Comparison of ENCODE assay signal across 8 cellular contexts in the genomic region with DNA sequence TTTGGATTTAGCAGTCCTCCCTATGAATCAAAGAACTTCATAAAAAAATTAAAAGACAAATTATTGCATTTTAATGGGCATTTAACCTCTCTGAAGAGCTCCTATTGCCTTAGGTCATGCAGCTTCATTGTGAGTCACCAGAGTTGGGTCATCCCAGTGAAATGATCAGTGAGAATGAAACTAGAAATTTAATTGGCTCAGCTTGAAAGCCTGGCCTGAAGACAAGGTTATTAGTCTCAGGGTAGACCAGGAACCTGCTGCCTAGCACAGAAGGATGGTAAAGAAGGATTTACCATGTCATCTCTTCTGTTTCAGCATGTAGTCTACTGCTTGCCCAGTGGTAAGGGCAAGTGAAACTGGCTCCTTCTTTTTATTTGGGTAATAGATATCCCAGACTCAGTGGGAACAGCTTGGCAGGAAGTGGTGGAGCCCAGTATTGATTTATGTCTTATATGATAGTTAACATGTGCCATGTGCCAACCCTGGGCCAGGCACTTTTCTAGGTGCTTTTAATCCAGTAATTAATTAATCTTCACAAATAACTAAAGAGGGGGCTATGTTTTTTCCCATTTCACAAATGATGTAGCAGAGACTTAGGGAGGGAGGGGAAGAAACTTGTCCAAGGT. TPM values are rescaled to one million over a fixed set of nuclear protein-coding genes. Genes with fewer than 3 reads are reported as not detected.
A peak's percentile ranks its signal among the peaks of the same experiment; 100 is the strongest.
DNase-seq lines count a peak whose midpoint lies in the region; TF ChIP-seq lines count a peak whose summit lies in the region.

No MANE protein-coding gene starts in this region.

- TF ChIP-seq POLR2A in lower leg skin (IDR thresholded peaks at IDR 0.05) = no peak

- H3K9me3 Mint-ChIP-seq in HFFc6 = no peaks in the 10 kb centered on the region

- peaks cover 60% of the 10 kb centered on the region for H3K4me1 Mint-ChIP-seq in HFFc6 (ENCODE audit: low read depth)

- no peak overlapping the region for H3K4me3 ChIP-seq in lower leg skin (ENCODE audit: low read depth, poor library complexity, severe bottlenecking)

- TF ChIP-seq CTCF in HFFc6 (IDR thresholded peaks at IDR 0.05) = no peak
- no peak for TF ChIP-seq CTCF in lower leg skin (IDR thresholded peaks at IDR 0.05)

- peak overlapping the region; percentile 8; the same call in 1 of the 2 replicates for H3K4me3 Mint-ChIP-seq in HFFc6

- peak overlapping the region; percentile 80 for H3K27ac Mint-ChIP-seq in HFFc6

- intact Hi-C loops in lower leg skin (cut with DNase I; ENCODE audit: low total_unique reads) = no loop called here

- no peaks in the 10 kb centered on the region; the same call in 1 of the 2 replicates for H3K36me3 Mint-ChIP-seq in HFFc6 (ENCODE audit: low read depth)

- DNase-seq in GM04503 (ENCODE audit: low read depth) (peak; percentile 83), HFFc6 (peak; percentile 91), SIG-M5 (lab: John Stamatoyannopoulos, UW) (peak; percentile 32), kidney glomerular epithelial cell (lab: John Stamatoyannopoulos, UW) (peak; percentile 84), lower leg skin (ENCODE audit: low spot score in 2 of 2) (no peak), T-helper 9 cell (no peak)
- DNase-seq in activated effector memory CD4-positive, alpha-beta T cell treated with anti-CD3 and anti-CD28 coated beads, Interleukin-2, amount 50 U/mL, for 16 hours = no peak
- DNase-seq in stimulated activated CD8-positive, alpha-beta memory T cell treated with anti-CD3 and anti-CD28 coated beads, Interleukin-4, amount 100 ng/mL, for 48 hours = no peak

- no peaks in the 10 kb centered on the region for H3K27me3 Mint-ChIP-seq in HFFc6 (ENCODE audit: insufficient read depth)

RNA-seq across cellular contexts. Expression of a gene that starts 23.6 kb away (rescaled TPM):
- total RNA-seq in HFFc6 (2021; fragmentation: NEBNext Ultra II Directional; extraction: Animal tissue kit (Norgen Biotek cat#: 25700)) = 1 to 10 TPM; 1.5 to 2.3 (median 1.7) TPM
- 10 to 100 TPM; 29.6 to 36.8 (median 33.1) TPM for total RNA-seq in lower leg skin

Comparison
In these comparisons a context has a peak if more than half of its experiments do, and no peak if none do; other contexts are left out.
1. DNase-seq: peak in GM04503 (single experiment), HFFc6 (single experiment), SIG-M5 (single experiment) and kidney glomerular epithelial cell (single experiment); none in lower leg skin (0 of 2), T-helper 9 cell (single experiment), activated effector memory CD4-positive, alpha-beta T cell treated with anti-CD3 and anti-CD28 coated beads, Interleukin-2, amount 50 U/mL, for 16 hours (single experiment) and stimulated activated CD8-positive, alpha-beta memory T cell treated with anti-CD3 and anti-CD28 coated beads, Interleukin-4, amount 100 ng/mL, for 48 hours (single experiment).
2. RNA of a gene that starts 23.6 kb away (total RNA-seq): 29.6 to 36.8 TPM in lower leg skin; 1.5 to 2.3 TPM in HFFc6; every median in the first group is over 4 times any median in the second.